14 cellular contexts compared by ENCODE assay signal in the genomic region with DNA sequence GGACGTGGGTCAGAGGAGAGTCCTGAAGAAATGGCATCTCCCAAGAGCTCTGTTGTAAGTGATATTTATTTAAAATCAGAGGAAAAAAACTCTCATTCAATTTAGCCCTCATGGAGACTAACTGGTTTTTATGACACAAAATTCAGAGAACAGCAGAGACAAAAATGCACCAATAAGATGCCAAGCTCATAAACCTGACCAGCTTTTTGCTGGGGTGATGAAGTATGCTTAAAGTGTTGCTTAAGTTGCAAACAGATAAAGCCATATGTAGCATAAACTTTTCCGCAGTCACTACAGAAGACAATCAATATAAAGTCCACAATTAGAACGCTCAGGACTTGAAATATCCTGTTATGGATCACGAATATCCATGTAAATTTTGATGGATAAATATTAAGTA.
"Had no signal": no experiment of that assay in that cellular context is flagged by ENCODE, and none has a peak within 500 bp of the region (broad histone marks: within the 10 kb centered on the region; RNA-seq: fewer than 3 reads in every experiment).

No MANE protein-coding gene starts in this region.

- ATAC-seq: stimulated activated naive B cell treated with anti-CD40 and anti-IgM and Interleukin-4, amounts not matched to agents 10 μg/mL and 1 μg/mL and 100 μg/mL, for 72 hours; upper lobe of right lung had no signal

- H3K36me3 Mint-ChIP-seq: brain had no signal

- H3K27me3 ChIP-seq: upper lobe of right lung had no signal

- H3K27ac Mint-ChIP-seq: activated naive CD8-positive, alpha-beta T cell treated with anti-CD3 and anti-CD28 coated beads, Interleukin-2, amount 10 ng/mL, durations not matched to agents 7 days and 5 days; activated T-helper 1 cell treated with anti-CD3 and anti-CD28 coated beads, Interleukin-12 subunit alpha, Interleukin-12 subunit beta, Interleukin-2, Interleukin-4 antibody, amounts not matched to agents 30 ng/mL and 10 ng/mL and 1 ng/mL, durations not matched to agents 14 hours and 24 hours and 36 hours; brain; nephron; stimulated activated naive B cell treated with anti-CD40 and anti-IgM and Interleukin-4, amounts not matched to agents 10 μg/mL and 1 μg/mL and 100 μg/mL, for 72 hours; T-helper 2 cell treated with Interferon-gamma antibody and Interleukin-4, amounts not matched to agents 5 μg/mL and 100 μg/mL, for 36 hours had no signal

- DNase-seq: activated CD4-positive, alpha-beta T cell treated with anti-CD3 and anti-CD28 coated beads, Interleukin-2, amount 50 U/mL, for 1 hour; activated CD4-positive, CD25-positive, alpha-beta regulatory T cell; activated gamma-delta T cell treated with Interleukin-2 at 50 U/mL for 16 hours; activated naive CD8-positive, alpha-beta T cell treated with anti-CD3 and anti-CD28 coated beads, Interleukin-2, amount 10 ng/mL, durations not matched to agents 7 days and 5 days; immature natural killer cell; nucleus accumbens; stimulated activated naive B cell treated with anti-CD40 and anti-IgM and Interleukin-4, amounts not matched to agents 10 μg/mL and 1 μg/mL and 100 μg/mL, for 72 hours; upper lobe of right lung had no signal

- H3K4me3 ChIP-seq: coronary artery, lung, upper lobe of right lung had no signal

- H3K9me3 Mint-ChIP-seq: activated naive CD8-positive, alpha-beta T cell treated with anti-CD3 and anti-CD28 coated beads, Interleukin-2, amount 10 ng/mL, durations not matched to agents 7 days and 5 days; activated T-helper 1 cell treated with anti-CD3 and anti-CD28 coated beads, Interleukin-12 subunit alpha, Interleukin-12 subunit beta, Interleukin-2, Interleukin-4 antibody, amounts not matched to agents 30 ng/mL and 10 ng/mL and 1 ng/mL, durations not matched to agents 14 hours and 24 hours and 36 hours; brain; immature natural killer cell; nephron; stimulated activated naive B cell treated with anti-CD40 and anti-IgM and Interleukin-4, amounts not matched to agents 10 μg/mL and 1 μg/mL and 100 μg/mL, for 72 hours; T-helper 2 cell treated with Interferon-gamma antibody and Interleukin-4, amounts not matched to agents 5 μg/mL and 100 μg/mL, for 36 hours had no signal

- H3K27ac ChIP-seq: coronary artery, upper lobe of right lung had no signal

- H3K4me1 ChIP-seq: upper lobe of right lung had no signal

- H3K27me3 Mint-ChIP-seq: activated naive CD8-positive, alpha-beta T cell treated with anti-CD3 and anti-CD28 coated beads, Interleukin-2, amount 10 ng/mL, durations not matched to agents 7 days and 5 days; brain; stimulated activated naive B cell treated with anti-CD40 and anti-IgM and Interleukin-4, amounts not matched to agents 10 μg/mL and 1 μg/mL and 100 μg/mL, for 72 hours had no signal

- H3K9me3 ChIP-seq: upper lobe of right lung had no signal

- H3K4me3 Mint-ChIP-seq: activated naive CD8-positive, alpha-beta T cell treated with anti-CD3 and anti-CD28 coated beads, Interleukin-2, amount 10 ng/mL, durations not matched to agents 7 days and 5 days; activated T-helper 1 cell treated with anti-CD3 and anti-CD28 coated beads, Interleukin-12 subunit alpha, Interleukin-12 subunit beta, Interleukin-2, Interleukin-4 antibody, amounts not matched to agents 30 ng/mL and 10 ng/mL and 1 ng/mL, durations not matched to agents 14 hours and 24 hours and 36 hours; brain; nephron; stimulated activated naive B cell treated with anti-CD40 and anti-IgM and Interleukin-4, amounts not matched to agents 10 μg/mL and 1 μg/mL and 100 μg/mL, for 72 hours; T-helper 2 cell treated with Interferon-gamma antibody and Interleukin-4, amounts not matched to agents 5 μg/mL and 100 μg/mL, for 36 hours had no signal
